9 cellular contexts compared by ENCODE assay signal in the genomic region with DNA sequence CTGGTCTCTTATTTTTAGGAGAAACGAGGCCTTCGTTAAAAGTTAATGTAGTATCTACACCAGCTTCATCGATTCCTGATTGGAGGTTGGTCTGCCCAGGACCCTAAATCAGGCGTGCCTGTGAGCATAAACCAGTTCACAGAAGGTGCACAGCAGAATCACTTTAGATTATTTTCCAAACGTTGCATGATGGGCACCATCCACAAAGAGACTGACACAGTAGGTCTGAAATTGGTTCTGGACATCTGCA. TPM values are rescaled to one million over a fixed set of nuclear protein-coding genes. Genes with fewer than 3 reads are reported as not detected.
DNase-seq lines count a peak whose midpoint lies in the region; ATAC-seq, FAIRE-seq and TF ChIP-seq lines count a peak whose summit lies in the region.
"Had no signal": no experiment of that assay in that cellular context is flagged by ENCODE, and none has a peak within 500 bp of the region (broad histone marks: within the 10 kb centered on the region; RNA-seq: fewer than 3 reads in every experiment).

No MANE protein-coding gene starts in this region.

- intact Hi-C loops in MCF 10A (cut with micrococcal nuclease): loop anchor here (2.0 to 10.0 kb wide), 5 partner anchors 20 to 686 kb away; partner anchors contain the start of genes COA6 and RBM34

- DNase-seq in MCF 10A (ENCODE audit: unreplicated experiment): no peak
- DNase-seq in NCI-H1048 (lab: John Stamatoyannopoulos, UW): no peak
- DNase-seq in HTR-8/SVneo (ENCODE audit: insufficient read length, low spot score): no peak

- no peak overlapping the region for H3K27ac Mint-ChIP-seq in MCF 10A (ENCODE audit: low read depth, unreplicated experiment)

- ATAC-seq in HG02852 (IDR thresholded peaks at IDR 0.05; ENCODE audit: unreplicated experiment): peak; percentile 3
- no peak for ATAC-seq in GM19452 (IDR thresholded peaks at IDR 0.05; ENCODE audit: unreplicated experiment)
- ATAC-seq in GM21825 (IDR thresholded peaks at IDR 0.05; ENCODE audit: unreplicated experiment): no peak

- H3K27me3 Mint-ChIP-seq in MCF 10A (ENCODE audit: insufficient read depth, unreplicated experiment): peaks cover 24% of the 10 kb centered on the region

- H3K27me3 ChIP-seq in mucosa of stomach (ENCODE audit: control insufficient read depth, insufficient read depth, low read length): no peaks in the 10 kb centered on the region

- H3K4me3 ChIP-seq in mucosa of stomach (ENCODE audit: low read length): peak overlapping the region; percentile 31

- H3K36me3 Mint-ChIP-seq in MCF 10A (ENCODE audit: insufficient read depth, unreplicated experiment): peaks cover 2% of the 10 kb centered on the region

- H3K4me1 ChIP-seq in mucosa of stomach (ENCODE audit: control insufficient read depth, insufficient read depth, low read length): peaks cover 14% of the 10 kb centered on the region

- no peaks in the 10 kb centered on the region for H3K9me3 Mint-ChIP-seq in MCF 10A (ENCODE audit: unreplicated experiment)

- peaks cover 25% of the 10 kb centered on the region for H3K4me1 Mint-ChIP-seq in MCF 10A (ENCODE audit: insufficient read depth, unreplicated experiment)

- POLR2A ChIA-PET in MCF 10A (lab: Yijun Ruan, JAX): interaction anchor here (0.7 to 4.6 kb wide), 26 partner anchors 8 to 760 kb away, joined by 3 to 63 read pairs (median 6); partner anchors contain the start of genes COA6, IRF2BP2, RBM34 and TOMM20

- peak overlapping the region; percentile 76; the same call in 1 of the 2 replicates for H3K27ac ChIP-seq in 22Rv1

- no TSS peak for BruUV-seq in MCF 10A (replicated peaks; lab: Mats Ljungman, UMichigan)

- no peaks in the 10 kb centered on the region for H3K36me3 ChIP-seq in mucosa of stomach (ENCODE audit: control insufficient read depth, insufficient read depth, low read length)

- H3K9ac ChIP-seq in mucosa of stomach (ENCODE audit: low read length): peak overlapping the region; percentile 56

- CTCF ChIA-PET in MCF 10A (lab: Yijun Ruan, JAX): interaction anchor here (0.5 to 2.7 kb wide), 10 partner anchors 8 to 1163 kb away, joined by 3 to 13 read pairs (median 4); no protein-coding TSS in a partner anchor

- no peaks in the 10 kb centered on the region for H3K9me3 ChIP-seq in mucosa of stomach (ENCODE audit: control insufficient read depth, low read length)

- TF ChIP-seq CTCF in 22Rv1 (IDR thresholded peaks at IDR 0.05): no peak
- no peak for TF ChIP-seq CTCF in MCF 10A (IDR thresholded peaks at IDR 0.05; ENCODE audit: unreplicated experiment)

- peak overlapping the region; percentile 77 for H3K4me3 Mint-ChIP-seq in MCF 10A (ENCODE audit: unreplicated experiment)

- FAIRE-seq in HTR-8/SVneo (lab: Jason Lieb, UNC): no peak
- FAIRE-seq: endometrium had no signal

RNA-seq across cellular contexts. Expression of gene TARBP1, which starts 0.3 kb away (rescaled TPM):
- 45.5 and 52.5 TPM in 2 replicates for total RNA-seq in MCF 10A (2022)
